Comparison of ENCODE assay signal across 1 cellular context in genomic region chr6:27126815-27127537, GRCh38.
TF ChIP-seq lines count a peak whose summit lies in the region.

No MANE protein-coding gene starts in this region.

TF ChIP-seq in K562, 482 proteins besides CTCF, POLR2A, EP300 and RAD21 (continued from another document and continues in another):
- TF ChIP-seq PREB (CRISPR knock-in tag; IDR thresholded peaks at IDR 0.05), result no peak
- no peak for TF ChIP-seq ZNF212 (CRISPR knock-in tag; IDR thresholded peaks at IDR 0.05)
- TF ChIP-seq GTF3C2 (IDR thresholded peaks at IDR 0.05; ENCODE audit: borderline replicate concordance, extremely low read depth, insufficient read length), result no peak
- peak; percentile 27; the same call in 1 of the 2 replicates for TF ChIP-seq FOXJ2 (tag; IDR thresholded peaks at IDR 0.05)
- no peak for TF ChIP-seq ZNF609 (CRISPR knock-in tag; IDR thresholded peaks at IDR 0.05; ENCODE audit: borderline replicate concordance)
- TF ChIP-seq ZNF134 (CRISPR knock-in tag; conservative IDR thresholded peaks at IDR 0.05), result no peak
- TF ChIP-seq TRIM25 (IDR thresholded peaks at IDR 0.05; ENCODE audit: borderline replicate concordance), result no peak
- peak; percentile 56; the same call in 1 of the 2 replicates for TF ChIP-seq MYNN (IDR thresholded peaks at IDR 0.05)
- no peak for TF ChIP-seq MYNN (CRISPR knock-in tag; IDR thresholded peaks at IDR 0.05)
- TF ChIP-seq CREB5 (CRISPR knock-in tag; IDR thresholded peaks at IDR 0.05), result no peak
- TF ChIP-seq GATA2 (CRISPR knock-in tag; IDR thresholded peaks at IDR 0.05), result no peak
- TF ChIP-seq ZBTB11 (CRISPR knock-in tag; IDR thresholded peaks at IDR 0.05), result peak in 1 of 3 experiments; percentile 51; a peak in 1 of 6 replicates
- 0 out of 2 replicates have a peak, but pooled peaks have one; percentile 70 for TF ChIP-seq TARDBP (IDR thresholded peaks at IDR 0.05)
- TF ChIP-seq MLX (CRISPR knock-in tag; conservative IDR thresholded peaks at IDR 0.05), result no peak
- TF ChIP-seq SMC3 (conservative IDR thresholded peaks at IDR 0.05; ENCODE audit: insufficient read depth, low read depth, low read length), result peak; percentile 52
- no peak for TF ChIP-seq HDAC2 (IDR thresholded peaks at IDR 0.05)
- TF ChIP-seq ZBTB7A (IDR thresholded peaks at IDR 0.05; ENCODE audit: borderline replicate concordance, control insufficient read depth, low read depth, low read length), result no peak
- no peak for TF ChIP-seq RBM34 (IDR thresholded peaks at IDR 0.05; ENCODE audit: borderline replicate concordance, insufficient read depth, low read length)
- TF ChIP-seq ZNF274 (IDR thresholded peaks at IDR 0.05; ENCODE audit: borderline replicate concordance, low read depth, low read length), result no peak
- TF ChIP-seq UBTF (IDR thresholded peaks at IDR 0.05; ENCODE audit: borderline replicate concordance in 1 of 2, low read depth in 2 of 2, low read length in 2 of 2), result no peak
- no peak for TF ChIP-seq IRF9 (tag; IDR thresholded peaks at IDR 0.05)
- TF ChIP-seq ZNF431 (CRISPR knock-in tag; IDR thresholded peaks at IDR 0.05), result no peak
- TF ChIP-seq CC2D1A (IDR thresholded peaks at IDR 0.05), result peak; percentile 62; the same call in 1 of the 2 replicates
- TF ChIP-seq PRMT5 (CRISPR knock-in tag; IDR thresholded peaks at IDR 0.05), result no peak
- TF ChIP-seq ZNF184 (CRISPR knock-in tag; IDR thresholded peaks at IDR 0.05), result no peak
- no peak for TF ChIP-seq L3MBTL2 (IDR thresholded peaks at IDR 0.05)
- TF ChIP-seq FOXP4 (CRISPR knock-in tag; IDR thresholded peaks at IDR 0.05; ENCODE audit: borderline replicate concordance), result no peak; the same call in 1 of the 2 replicates
- no peak for TF ChIP-seq HMG20A (CRISPR knock-in tag; conservative IDR thresholded peaks at IDR 0.05)
- TF ChIP-seq CREM (IDR thresholded peaks at IDR 0.05; ENCODE audit: low read depth), result peak; percentile 72
- no peak for TF ChIP-seq ZNF12 (CRISPR knock-in tag; IDR thresholded peaks at IDR 0.05)
- TF ChIP-seq ZNF79 (CRISPR knock-in tag; IDR thresholded peaks at IDR 0.05; ENCODE audit: low read depth), result no peak
- no peak; the same call in 1 of the 2 replicates for TF ChIP-seq MEF2A (IDR thresholded peaks at IDR 0.05; ENCODE audit: control insufficient read depth, low read depth, low read length)
- no peak for TF ChIP-seq FOXP1 (CRISPR knock-in tag; IDR thresholded peaks at IDR 0.05)
- TF ChIP-seq CXXC5 (CRISPR knock-in tag; IDR thresholded peaks at IDR 0.05), result peak; percentile 75
- TF ChIP-seq NUFIP1 (IDR thresholded peaks at IDR 0.05; ENCODE audit: partially characterized antibody), result no peak
- TF ChIP-seq ARNT (IDR thresholded peaks at IDR 0.05), result peak in 1 of 2 experiments; percentile 48; a peak in 1 of 4 replicates
- TF ChIP-seq MTA3 (IDR thresholded peaks at IDR 0.05; ENCODE audit: borderline replicate concordance), result no peak
- TF ChIP-seq ZNF589 (CRISPR knock-in tag; IDR thresholded peaks at IDR 0.05; ENCODE audit: low read depth), result no peak
- TF ChIP-seq SMARCC2 (IDR thresholded peaks at IDR 0.05; ENCODE audit: low read depth), result no peak
